ENCODE assay signal across 23 cellular contexts in the genomic region with DNA sequence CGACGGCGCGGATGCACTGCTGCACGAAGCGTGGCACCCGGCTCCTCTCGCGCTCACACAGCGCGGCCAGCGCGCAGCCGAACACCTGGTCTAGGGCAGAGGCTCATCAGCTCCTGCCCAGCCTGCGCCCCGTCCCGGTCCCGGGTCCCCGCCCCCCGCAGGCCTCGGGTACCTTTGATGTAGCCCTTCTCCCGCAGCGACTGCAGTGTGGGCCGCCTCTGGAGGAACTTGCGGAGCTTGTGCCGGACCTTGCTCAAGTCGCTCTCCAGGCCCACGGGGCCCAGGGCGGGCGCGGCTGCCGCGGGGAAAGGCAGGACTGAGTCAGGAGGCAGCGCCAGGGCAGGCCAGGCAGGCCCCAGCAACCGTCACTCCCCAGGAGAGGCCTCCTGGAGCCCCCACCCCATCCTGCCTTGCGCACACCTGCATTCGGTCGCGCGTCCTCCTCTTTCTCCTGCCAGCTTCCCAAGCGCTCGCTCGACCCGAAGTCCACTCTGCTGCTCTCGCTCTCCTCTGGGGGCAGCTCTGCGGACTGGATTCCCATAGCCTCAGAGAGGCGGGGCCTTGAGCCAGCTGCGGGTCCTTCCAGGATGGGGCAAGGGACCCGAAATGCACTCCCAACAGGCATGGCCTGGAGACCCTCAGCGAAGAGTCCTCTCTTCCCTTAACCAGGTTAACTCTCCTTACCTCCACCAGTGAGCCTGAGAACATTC. TPM values are rescaled to one million over a fixed set of nuclear protein-coding genes. Genes with fewer than 3 reads are reported as not detected.
DNase-seq lines count a peak whose midpoint lies in the region; ATAC-seq and TF ChIP-seq lines count a peak whose summit lies in the region.
"Had no signal": no experiment of that assay in that cellular context is flagged by ENCODE, and none has a peak within 500 bp of the region (broad histone marks: within the 10 kb centered on the region; RNA-seq: fewer than 3 reads in every experiment).

No MANE protein-coding gene starts in this region.

- no peaks in the 10 kb centered on the region for H3K9me3 ChIP-seq in right cardiac atrium (ENCODE audit: control insufficient read depth, low read length)
- H3K9me3 ChIP-seq in left ventricle myocardium inferior (replicated peaks) = no peaks in the 10 kb centered on the region
- no peaks in the 10 kb centered on the region for H3K9me3 ChIP-seq in upper lobe of right lung
- H3K9me3 ChIP-seq in Karpas-422 (ENCODE audit: low read length) = no peaks in the 10 kb centered on the region
- H3K9me3 ChIP-seq: HAP-1, MG63 had no signal

- intact Hi-C loops in right cardiac atrium (cut with DNase I) = no loop called here
- intact Hi-C loops in left ventricle myocardium inferior (cut with micrococcal nuclease) = loop anchor here (10.0 kb wide), 1 partner anchor 438 kb away; no protein-coding TSS in a partner anchor
- intact Hi-C loops in upper lobe of right lung (cut with DNase I) = no loop called here

- no peaks in the 10 kb centered on the region for H3K9me2 ChIP-seq in Karpas-422 (replicated peaks; ENCODE audit: insufficient read depth, low read length)

- H4K20me1 ChIP-seq in Karpas-422 (ENCODE audit: insufficient read depth, low read depth, low read length) = peaks cover 3% of the 10 kb centered on the region; the same call in 1 of the 2 replicates

- TF ChIP-seq CTCF in left ventricle myocardium inferior (IDR thresholded peaks at IDR 0.05; ENCODE audit: borderline replicate concordance) (no peak), upper lobe of right lung (IDR thresholded peaks at IDR 0.05) (no peak)

- H3K79me2 ChIP-seq in Karpas-422 (ENCODE audit: low read length) = no peaks in the 10 kb centered on the region

- DNase-seq in right cardiac atrium (peak in 2 of 3 donors; percentile 57 to 58), left ventricle myocardium inferior (no peak), ecto neural progenitor cell (ENCODE audit: low spot score) (peak; percentile 50), upper lobe of right lung (no peak), AG08396 (ENCODE audit: low spot score) (no peak), DMS114 treated with DMSO at 0.1 percent for 48 hours (lab: John Stamatoyannopoulos, UW; ENCODE audit: unreplicated experiment) (no peak), Karpas-422 (no peak)
- peak in 1 of 10 donors; percentile 53 for DNase-seq in naive thymus-derived CD8-positive, alpha-beta T cell
- DNase-seq: 8988T, COR-L47, DMS53, EL, Kasumi-1, MG63, NCI-H1048, NCI-H1436 treated with DMSO at 0.1 percent for 48 hours, NCI-H2029, NCI-H2171, NCI-H526, PC-9 had no signal

- H3K4me2 ChIP-seq in Karpas-422 (ENCODE audit: low read depth, low read length, poor library complexity, severe bottlenecking) = no peak overlapping the region
- H3K4me2 ChIP-seq: PC-9 had no signal

- H2AFZ ChIP-seq in Karpas-422 (ENCODE audit: low read length) = no peak overlapping the region
- H2AFZ ChIP-seq: PC-9 had no signal

- no peaks in the 10 kb centered on the region for H3K9me3 Mint-ChIP-seq in naive thymus-derived CD8-positive, alpha-beta T cell

- ATAC-seq in right cardiac atrium (peak; percentile 3 to 5), upper lobe of right lung (peak; percentile 3)
- no peak for ATAC-seq in naive thymus-derived CD8-positive, alpha-beta T cell
- ATAC-seq: GM12878 had no signal

- H3K9ac ChIP-seq in Karpas-422 (ENCODE audit: low read length) = no peak overlapping the region

- H3K4me1 Mint-ChIP-seq in naive thymus-derived CD8-positive, alpha-beta T cell = peaks cover 3 to 11% (median 9%) of the 10 kb centered on the region in 4 donors

- H3K4me1 ChIP-seq in right cardiac atrium (ENCODE audit: control insufficient read depth, insufficient read depth, low read length) (no peaks in the 10 kb centered on the region), left ventricle myocardium inferior (peaks cover 29% of the 10 kb centered on the region), upper lobe of right lung (no peaks in the 10 kb centered on the region), Karpas-422 (ENCODE audit: low read length) (peaks cover 7% of the 10 kb centered on the region; the same call in 1 of the 2 replicates)
- H3K4me1 ChIP-seq: HAP-1 had no signal

- H3K27ac ChIP-seq in right cardiac atrium (ENCODE audit: low read length) (no peak overlapping the region), left ventricle myocardium inferior (replicated peaks) (no peak overlapping the region), upper lobe of right lung (no peak overlapping the region), Karpas-422 (ENCODE audit: low read length) (no peak overlapping the region)
- H3K27ac ChIP-seq: PC-9 had no signal

- 94% methylated on average over 50 of the region's 50 CpGs for WGBS in right cardiac atrium

- H3K4me3 ChIP-seq in right cardiac atrium (ENCODE audit: low read length) (no peak overlapping the region), left ventricle myocardium inferior (no peak overlapping the region), upper lobe of right lung (no peak overlapping the region), Karpas-422 (ENCODE audit: low read length) (no peak overlapping the region)
- H3K4me3 ChIP-seq: GM12878, HAP-1, MG63, PC-9 had no signal

- no peaks in the 10 kb centered on the region for H3K27me3 Mint-ChIP-seq in naive thymus-derived CD8-positive, alpha-beta T cell
- H3K27me3 Mint-ChIP-seq: B cell had no signal

- no peaks in the 10 kb centered on the region for H3K27me3 ChIP-seq in right cardiac atrium (ENCODE audit: control insufficient read depth, insufficient read depth)
- H3K27me3 ChIP-seq in left ventricle myocardium inferior (ENCODE audit: low read depth) = no peaks in the 10 kb centered on the region
- H3K27me3 ChIP-seq in upper lobe of right lung = no peaks in the 10 kb centered on the region
- no peaks in the 10 kb centered on the region for H3K27me3 ChIP-seq in Karpas-422 (ENCODE audit: low read length)
- H3K27me3 ChIP-seq: MG63 had no signal

- H3K36me3 Mint-ChIP-seq in naive thymus-derived CD8-positive, alpha-beta T cell = peaks cover 0 to 55% (median 8%) of the 10 kb centered on the region in 3 donors

- H3K27ac Mint-ChIP-seq in naive thymus-derived CD8-positive, alpha-beta T cell = peak overlapping the region in 6 of 10 donors; percentile 9 to 73 (median 56)
- H3K27ac Mint-ChIP-seq: B cell had no signal

- POLR2A ChIA-PET in naive thymus-derived CD8-positive, alpha-beta T cell (lab: Charles Lee) = no interaction called here

- H3K4me3 Mint-ChIP-seq in naive thymus-derived CD8-positive, alpha-beta T cell = no peak overlapping the region
- H3K4me3 Mint-ChIP-seq: B cell had no signal

- peaks cover 51% of the 10 kb centered on the region for H3K36me3 ChIP-seq in left ventricle myocardium inferior
- H3K36me3 ChIP-seq in upper lobe of right lung = peaks cover 75% of the 10 kb centered on the region
- 0 out of 2 replicates have a peak, but pooled peaks cover 5% of the 10 kb centered on the region for H3K36me3 ChIP-seq in Karpas-422 (ENCODE audit: insufficient read depth, low read length)
- H3K36me3 ChIP-seq: HAP-1, MG63 had no signal

RNA-seq across cellular contexts. Expression of a gene that starts 36.0 kb away (rescaled TPM):
- total RNA-seq in right cardiac atrium (10 to 100 TPM; 25.1 to 32.0 (median 28.1) TPM), left ventricle myocardium inferior (15.1 TPM), upper lobe of right lung (73.8 TPM)
- 26.8 TPM for polyA plus RNA-seq in right cardiac atrium
- total RNA-seq in naive thymus-derived CD8-positive, alpha-beta T cell = 100 to 1,000 TPM; 101 to 102 TPM
- 10 to 100 TPM; 17.3 to 31.1 (median 19.8) TPM for polyA plus RNA-seq in naive thymus-derived CD8-positive, alpha-beta T cell
- 24.9 and 42.7 TPM in 2 replicates for total RNA-seq in Karpas-422 (2014; rRNA removed; shearing (Covaris generic); ENCODE audit: low replicate concordance)

Comparison
In these comparisons a context has a peak if more than half of its experiments do, and no peak if none do; other contexts are left out.
1. DNase-seq: peak in right cardiac atrium (2 of 3) and ecto neural progenitor cell (single experiment); none in left ventricle myocardium inferior (single experiment), upper lobe of right lung (single experiment), AG08396 (single experiment), DMS114 treated with DMSO at 0.1 percent for 48 hours (single experiment) and Karpas-422 (single experiment).
2. ATAC-seq: peak in right cardiac atrium (2 of 2) and upper lobe of right lung (single experiment); none in naive thymus-derived CD8-positive, alpha-beta T cell (0 of 2).